9 cellular contexts compared by ENCODE assay signal in the genomic region with DNA sequence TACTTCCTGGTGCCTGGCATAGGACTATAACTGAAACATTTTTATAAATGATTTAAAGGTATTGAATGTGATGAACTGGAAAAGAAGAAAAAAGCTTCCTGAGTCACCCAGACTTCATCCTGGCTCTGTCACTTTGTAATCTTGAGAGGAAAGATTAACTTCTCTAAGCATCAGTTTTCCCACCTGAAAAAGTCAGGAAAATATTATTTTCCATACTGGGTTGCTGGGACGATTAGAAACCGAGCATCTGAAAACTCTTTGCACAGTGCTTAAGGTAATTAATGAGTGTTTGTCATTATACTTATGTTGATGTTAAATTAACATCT.
DNase-seq lines count a peak whose midpoint lies in the region; ATAC-seq lines count a peak whose summit lies in the region.
"Had no signal": no experiment of that assay in that cellular context is flagged by ENCODE, and none has a peak within 500 bp of the region (broad histone marks: within the 10 kb centered on the region; RNA-seq: fewer than 3 reads in every experiment).

No MANE protein-coding gene starts in this region.

- H3K9ac ChIP-seq in adipocyte (ENCODE audit: low read length), result peak overlapping the region; percentile 52
- no peak overlapping the region; the same call in 1 of the 2 replicates for H3K9ac ChIP-seq in iPS-20b (ENCODE audit: low read depth, low read length)

- H3K9me3 ChIP-seq in adipocyte (ENCODE audit: control insufficient read depth, low read length), result no peaks in the 10 kb centered on the region
- no peaks in the 10 kb centered on the region for H3K9me3 ChIP-seq in iPS-20b (ENCODE audit: insufficient read depth, low read depth, low read length)

- no peaks in the 10 kb centered on the region for H3K36me3 Mint-ChIP-seq in activated T-cell treated with anti-CD3 and anti-CD28 coated beads, Interleukin-2, amount 50 U/mL, for 72 hours (ENCODE audit: insufficient read depth in 2 of 2)

- peak overlapping the region; percentile 34 for H3K27ac Mint-ChIP-seq in activated T-cell treated with anti-CD3 and anti-CD28 coated beads, Interleukin-2, amount 50 U/mL, for 72 hours

- H3K4me3 ChIP-seq in adipocyte (ENCODE audit: low read length) (peak overlapping the region; percentile 75), iPS-20b (ENCODE audit: low read length) (peak overlapping the region; percentile 38; the same call in 1 of the 2 replicates)

- H3K27me3 ChIP-seq in adipocyte (replicated peaks; ENCODE audit: control insufficient read depth, insufficient read depth, low read length) (no peaks in the 10 kb centered on the region), iPS-20b (ENCODE audit: insufficient read depth, low read length) (no peaks in the 10 kb centered on the region)

- no peak for DNase-seq in activated T-cell treated with anti-CD3 and anti-CD28 coated beads, Interleukin-2, amount 50 U/mL, for 72 hours
- DNase-seq in activated T-cell treated with anti-CD3 and anti-CD28 coated beads for 4 hours (no peak), adipocyte (ENCODE audit: low read depth) (no peak), substantia nigra (lab: John Stamatoyannopoulos, UW) (no peak), NCI-H2107 treated with DMSO at 0.1 percent for 48 hours (lab: John Stamatoyannopoulos, UW; ENCODE audit: unreplicated experiment) (no peak)
- DNase-seq: NCI-H1417 treated with DMSO at 0.1 percent for 48 hours had no signal

- no peak overlapping the region for H3K27ac ChIP-seq in iPS-20b (ENCODE audit: low read length)
- peak overlapping the region; percentile 39 for H3K27ac ChIP-seq in substantia nigra (ENCODE audit: low read depth, low read length, poor library complexity, severe bottlenecking)

- peaks cover 39% of the 10 kb centered on the region for H3K4me1 Mint-ChIP-seq in activated T-cell treated with anti-CD3 and anti-CD28 coated beads, Interleukin-2, amount 50 U/mL, for 72 hours (ENCODE audit: low read depth)

- H3K4me1 ChIP-seq in adipocyte (ENCODE audit: control insufficient read depth, insufficient read depth, low read length) (peaks cover 33% of the 10 kb centered on the region), iPS-20b (ENCODE audit: insufficient read depth, low read length) (peaks cover 50% of the 10 kb centered on the region)

- H3K9me3 Mint-ChIP-seq in activated T-cell treated with anti-CD3 and anti-CD28 coated beads, Interleukin-2, amount 50 U/mL, for 72 hours, result no peaks in the 10 kb centered on the region

- ATAC-seq in activated T-cell treated with anti-CD3 and anti-CD28 coated beads, Interleukin-2, amount 50 U/mL, for 72 hours (replicated peaks in 1 of 2), result no peak
- ATAC-seq in GM21515 (IDR thresholded peaks at IDR 0.05; ENCODE audit: unreplicated experiment) (no peak), HG03571 (IDR thresholded peaks at IDR 0.05; ENCODE audit: unreplicated experiment) (no peak)

- H3K4me3 Mint-ChIP-seq in activated T-cell treated with anti-CD3 and anti-CD28 coated beads, Interleukin-2, amount 50 U/mL, for 72 hours, result peak overlapping the region; percentile 54 to 71

- no peaks in the 10 kb centered on the region for H3K36me3 ChIP-seq in adipocyte (ENCODE audit: control insufficient read depth, insufficient read depth, low read length, severe bottlenecking)
- no peaks in the 10 kb centered on the region for H3K36me3 ChIP-seq in iPS-20b (ENCODE audit: insufficient read depth, low read depth, low read length)

- peaks cover 13% of the 10 kb centered on the region for H3K27me3 Mint-ChIP-seq in activated T-cell treated with anti-CD3 and anti-CD28 coated beads, Interleukin-2, amount 50 U/mL, for 72 hours (ENCODE audit: low read depth)
